ENCODE assay signal across 9 cellular contexts in genomic region chr4:183335369-183335940, GRCh38. TPM values are rescaled to one million over a fixed set of nuclear protein-coding genes. Genes with fewer than 3 reads are reported as not detected.
A peak's percentile ranks its signal among the peaks of the same experiment; 100 is the strongest.
DNase-seq lines count a peak whose midpoint lies in the region; FAIRE-seq and TF ChIP-seq lines count a peak whose summit lies in the region.
"Had no signal": no experiment of that assay in that cellular context is flagged by ENCODE, and none has a peak within 500 bp of the region (broad histone marks: within the 10 kb centered on the region; RNA-seq: fewer than 3 reads in every experiment).

No MANE protein-coding gene starts in this region.

- no peak for TF ChIP-seq CTCF in bronchial epithelial cell (IDR thresholded peaks at IDR 0.05; ENCODE audit: insufficient read depth, low read length, severe bottlenecking)

- no peaks in the 10 kb centered on the region for H3K27me3 ChIP-seq in BLaER1 treated with 17β-estradiol and CSF1 and Interleukin-3, amounts not matched to agents 10 nM and 100 nM
- H3K27me3 ChIP-seq in bronchial epithelial cell (ENCODE audit: control insufficient read depth, insufficient read depth, low read length): no peaks in the 10 kb centered on the region

- peak overlapping the region; percentile 15 to 71 (median 48); a peak in 20 of 22 replicates for H3K4me2 ChIP-seq in BLaER1 treated with 17β-estradiol and CSF1 and Interleukin-3, amounts not matched to agents 10 nM and 100 nM

- H3K4me1 ChIP-seq in BLaER1 treated with 17β-estradiol and CSF1 and Interleukin-3, amounts not matched to agents 10 nM and 100 nM: peaks cover 21 to 43% (median 31%) of the 10 kb centered on the region in 10 experiments
- H3K4me1 ChIP-seq in mesodermal cell (ENCODE audit: control insufficient read depth, insufficient read depth, low read length, poor library complexity, severe bottlenecking): peaks cover 20% of the 10 kb centered on the region

- no peak overlapping the region for H3K4me3 ChIP-seq in BLaER1 treated with 17β-estradiol and CSF1 and Interleukin-3, amounts not matched to agents 10 nM and 100 nM
- H3K4me3 ChIP-seq in bronchial epithelial cell (ENCODE audit: low read depth, low read length) (no peak overlapping the region), mesodermal cell (ENCODE audit: extremely low read depth, insufficient read depth, low read length, poor library complexity, severe bottlenecking) (no peak overlapping the region)

- peak overlapping the region in 5 of 11 experiments; percentile 14 to 58 (median 41); a peak in 6 of 22 replicates for H3K27ac ChIP-seq in BLaER1 treated with 17β-estradiol and CSF1 and Interleukin-3, amounts not matched to agents 10 nM and 100 nM
- H3K27ac ChIP-seq in mesodermal cell (ENCODE audit: low read depth, low read length, severe bottlenecking): peak overlapping the region; percentile 86

- WGBS in mesodermal cell (ENCODE audit: insufficient coverage in 2 of 2), 2 experiments: 78 to 100% methylated on average over 2 of the region's 3 CpGs

- no peaks in the 10 kb centered on the region for H3K9me3 ChIP-seq in BLaER1 treated with 17β-estradiol and CSF1 and Interleukin-3, amounts not matched to agents 10 nM and 100 nM (replicated peaks in 1 of 11)
- H3K9me3 ChIP-seq in mesodermal cell (ENCODE audit: control insufficient read depth, low read length): peaks cover 13% of the 10 kb centered on the region

- no peaks in the 10 kb centered on the region for H3K36me3 ChIP-seq in BLaER1 treated with 17β-estradiol and CSF1 and Interleukin-3, amounts not matched to agents 10 nM and 100 nM
- H3K36me3 ChIP-seq in bronchial epithelial cell (ENCODE audit: control insufficient read depth, insufficient read depth, low read length): no peaks in the 10 kb centered on the region
- H3K36me3 ChIP-seq in mesodermal cell (ENCODE audit: control insufficient read depth, insufficient read depth, low read length): no peaks in the 10 kb centered on the region

- no peak for FAIRE-seq in bronchial epithelial cell (lab: Jason Lieb, UNC)

- DNase-seq in LoVo (ENCODE audit: low spot score) (peak; percentile 68), bronchial epithelial cell (ENCODE audit: low read depth) (peak; percentile 95), NCI-H2029 (lab: John Stamatoyannopoulos, UW) (no peak), hippocampal formation (lab: John Stamatoyannopoulos, UW) (no peak), NCI-H2029 treated with DMSO at 0.1 percent for 48 hours (lab: John Stamatoyannopoulos, UW) (no peak)
- DNase-seq in stimulated activated CD4-positive, alpha-beta T cell treated with anti-CD3 and anti-CD28 coated beads, Interleukin-4, amount 100 ng/mL, for 1 hour: no peak

- H4K20me1 ChIP-seq in BLaER1 treated with 17β-estradiol and CSF1 and Interleukin-3, amounts not matched to agents 10 nM and 100 nM: no peaks in the 10 kb centered on the region

- H3K9ac ChIP-seq in BLaER1 treated with 17β-estradiol and CSF1 and Interleukin-3, amounts not matched to agents 10 nM and 100 nM: no peak overlapping the region

RNA-seq across cellular contexts. Expression of gene CLDN24, which starts 13.2 kb away (rescaled TPM):
- not detected in 2 replicates for total RNA-seq in bronchial epithelial cell
- polyA plus RNA-seq in mesodermal cell (2013, experiment 1 of 2): not detected
- not detected for polyA plus RNA-seq in mesodermal cell (2013, experiment 2 of 2)
- total RNA-seq: mucosa of gallbladder had no signal

RNA-seq across cellular contexts. Expression of gene CLDN22, which starts 15.4 kb away (rescaled TPM):
- not detected in 2 replicates for total RNA-seq in bronchial epithelial cell
- polyA plus RNA-seq in mesodermal cell (2013, experiment 1 of 2): not detected
- polyA plus RNA-seq in mesodermal cell (2013, experiment 2 of 2): not detected
- total RNA-seq: mucosa of gallbladder had no signal

Comparison
In these comparisons a context has a peak if more than half of its experiments do, and no peak if none do; other contexts are left out.
1. DNase-seq: peak in LoVo (single experiment) and bronchial epithelial cell (single experiment); none in NCI-H2029 (single experiment), hippocampal formation (0 of 2), NCI-H2029 treated with DMSO at 0.1 percent for 48 hours (single experiment) and stimulated activated CD4-positive, alpha-beta T cell treated with anti-CD3 and anti-CD28 coated beads, Interleukin-4, amount 100 ng/mL, for 1 hour (single experiment).